Comparison of ENCODE assay signal across 25 cellular contexts in the genomic region with DNA sequence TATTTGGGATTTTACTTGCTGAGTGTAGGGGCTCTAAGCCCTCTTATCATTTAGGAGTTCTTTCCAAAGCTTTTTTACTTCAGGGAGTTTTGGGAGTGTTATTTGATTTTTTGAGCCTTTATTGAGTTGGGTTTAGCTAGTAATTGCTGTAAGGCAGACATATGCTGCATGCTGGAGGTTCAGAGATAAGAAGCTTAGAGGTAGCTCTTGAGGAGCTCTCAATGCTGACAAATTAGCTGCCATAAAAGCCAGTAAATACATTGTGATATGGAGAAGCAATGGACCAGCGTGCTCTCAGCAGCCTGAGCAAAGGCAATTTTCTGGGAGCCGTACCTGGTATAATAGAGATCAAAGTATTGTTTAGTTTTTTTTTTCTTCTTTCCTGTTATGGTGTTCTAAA. TPM values are rescaled to one million over a fixed set of nuclear protein-coding genes. Genes with fewer than 3 reads are reported as not detected.
DNase-seq lines count a peak whose midpoint lies in the region; TF ChIP-seq lines count a peak whose summit lies in the region.
"Had no signal": no experiment of that assay in that cellular context is flagged by ENCODE, and none has a peak within 500 bp of the region (broad histone marks: within the 10 kb centered on the region; RNA-seq: fewer than 3 reads in every experiment).

No MANE protein-coding gene starts in this region.

- H3K9me3 Mint-ChIP-seq in HFFc6 (no peaks in the 10 kb centered on the region), nephron progenitor cell (no peaks in the 10 kb centered on the region)
- H3K9me3 Mint-ChIP-seq: activated naive CD8-positive, alpha-beta T cell treated with anti-CD3 and anti-CD28 coated beads, Interleukin-2, amount 10 ng/mL, durations not matched to agents 7 days and 5 days; CD14-positive monocyte; natural killer cell; WTC11 had no signal

- no TSS peak for BruUV-seq in PC-9 (replicated peaks; lab: Mats Ljungman, UMichigan)

- intact Hi-C loops in PC-9 (cut with micrococcal nuclease; ENCODE audit: unreplicated experiment): loop anchor here (5.0 kb wide), 1 partner anchor 65 kb away; no protein-coding TSS in a partner anchor

- DNase-seq in HFFc6: no peak
- no peak for DNase-seq in PC-9
- DNase-seq in hepatocyte (ENCODE audit: low spot score): peak; percentile 26
- no peak for DNase-seq in activated CD4-positive, alpha-beta T cell treated with anti-CD3 and anti-CD28 coated beads, Interleukin-2, amount 50 U/mL, for 48 hours
- DNase-seq in nephron progenitor cell: no peak
- no peak for DNase-seq in inferior parietal cortex (ENCODE audit: extremely low spot score)
- no peak for DNase-seq in GM23248
- DNase-seq: activated CD4-positive, alpha-beta T cell treated with anti-CD3 and anti-CD28 coated beads, Interleukin-2, amount 50 U/mL, for 4 hours; activated CD8-positive, alpha-beta memory T cell treated with anti-CD3 and anti-CD28 coated beads, Interleukin-2, amount 50 U/mL, for 4 hours; activated naive CD8-positive, alpha-beta T cell treated with anti-CD3 and anti-CD28 coated beads, Interleukin-2, amount 10 ng/mL, durations not matched to agents 7 days and 5 days; heart left ventricle; midbrain; natural killer cell; NCI-H1092; NCI-H2081; NCI-H510A treated with DMSO at 0.1 percent for 48 hours; right lobe of liver; stomach; T-helper 9 cell; tibial artery had no signal

- H3K4me1 ChIP-seq in ACC112 (ENCODE audit: control insufficient read depth, insufficient read depth, low read length, unreplicated experiment) (peaks cover 69% of the 10 kb centered on the region), PC-9 (replicated peaks; ENCODE audit: insufficient read depth) (peaks cover 71% of the 10 kb centered on the region), hepatocyte (ENCODE audit: insufficient read depth) (no peaks in the 10 kb centered on the region), GM23248 (ENCODE audit: insufficient read depth) (peaks cover 38% of the 10 kb centered on the region)
- H3K4me1 ChIP-seq: parathyroid adenoma had no signal

- H3K79me2 ChIP-seq in ACC112 (ENCODE audit: control insufficient read depth, insufficient read depth, low read length, unreplicated experiment): peaks cover 87% of the 10 kb centered on the region
- peaks cover 91% of the 10 kb centered on the region for H3K79me2 ChIP-seq in PC-9 (ENCODE audit: low read depth)
- H3K79me2 ChIP-seq in hepatocyte: no peaks in the 10 kb centered on the region
- peaks cover 85% of the 10 kb centered on the region for H3K79me2 ChIP-seq in GM23248 (ENCODE audit: insufficient read depth)
- H3K79me2 ChIP-seq: parathyroid adenoma had no signal

- H3K4me2 ChIP-seq in PC-9: peak overlapping the region; percentile 67
- H3K4me2 ChIP-seq in hepatocyte: no peak overlapping the region
- H3K4me2 ChIP-seq in GM23248 (ENCODE audit: unreplicated experiment): no peak overlapping the region

- H3K27me3 Mint-ChIP-seq in HFFc6 (ENCODE audit: insufficient read depth) (no peaks in the 10 kb centered on the region; the same call in 1 of the 2 replicates), nephron progenitor cell (ENCODE audit: low read depth, poor library complexity) (peaks cover 32% of the 10 kb centered on the region)

- H3F3A ChIP-seq in PC-9 (ENCODE audit: insufficient read depth, low read depth) (peaks cover 34% of the 10 kb centered on the region), GM23248 (ENCODE audit: insufficient read depth) (peaks cover 8% of the 10 kb centered on the region)

- H3K36me3 ChIP-seq in ACC112 (ENCODE audit: insufficient read depth, low read length): 0 out of 2 replicates have a peak, but pooled peaks cover 5% of the 10 kb centered on the region
- H3K36me3 ChIP-seq in PC-9 (ENCODE audit: low read depth): peaks cover 43% of the 10 kb centered on the region
- H3K36me3 ChIP-seq in hepatocyte (replicated peaks; ENCODE audit: insufficient read depth, low read depth): no peaks in the 10 kb centered on the region
- H3K36me3 ChIP-seq in GM23248 (ENCODE audit: low read depth): no peaks in the 10 kb centered on the region
- H3K36me3 ChIP-seq: heart left ventricle, right lobe of liver, stomach, tibial artery had no signal

- POLR2A ChIA-PET in PC-9 (lab: Charles Lee; ENCODE audit: unreplicated experiment): interaction anchor here (0.6 kb wide), 1 partner anchor 10 kb away, joined by 3 read pairs; no protein-coding TSS in a partner anchor

- 0 out of 2 replicates have a peak, but pooled peaks cover 6% of the 10 kb centered on the region for H3K9me3 ChIP-seq in PC-9 (ENCODE audit: insufficient read depth, low read depth)
- H3K9me3 ChIP-seq in hepatocyte (ENCODE audit: low read depth): no peaks in the 10 kb centered on the region
- no peaks in the 10 kb centered on the region for H3K9me3 ChIP-seq in GM23248 (ENCODE audit: low read depth)
- H3K9me3 ChIP-seq: heart left ventricle, right lobe of liver, stomach, tibial artery had no signal

- CTCF ChIA-PET in PC-9 (lab: Charles Lee): interaction anchor here (0.5 kb wide), 1 partner anchor 12 kb away, joined by 9 read pairs; no protein-coding TSS in a partner anchor

- H3K4me3 Mint-ChIP-seq in HFFc6: no peak overlapping the region
- no peak overlapping the region for H3K4me3 Mint-ChIP-seq in nephron progenitor cell
- H3K4me3 Mint-ChIP-seq: activated naive CD8-positive, alpha-beta T cell treated with anti-CD3 and anti-CD28 coated beads, Interleukin-2, amount 10 ng/mL, durations not matched to agents 7 days and 5 days; CD14-positive monocyte; natural killer cell; WTC11 had no signal

- no peak for TF ChIP-seq CTCF in HFFc6 (IDR thresholded peaks at IDR 0.05)
- no peak for TF ChIP-seq CTCF in PC-9 (conservative IDR thresholded peaks at IDR 0.05)
- no peak for TF ChIP-seq CTCF in hepatocyte (IDR thresholded peaks at IDR 0.05; ENCODE audit: poor library complexity)
- TF ChIP-seq CTCF in nephron progenitor cell (IDR thresholded peaks at IDR 0.05): no peak

- H3K4me1 Mint-ChIP-seq in HFFc6 (ENCODE audit: low read depth) (peaks cover 80% of the 10 kb centered on the region), nephron progenitor cell (no peaks in the 10 kb centered on the region)
- H3K4me1 Mint-ChIP-seq: activated naive CD8-positive, alpha-beta T cell treated with anti-CD3 and anti-CD28 coated beads, Interleukin-2, amount 10 ng/mL, durations not matched to agents 7 days and 5 days; CD14-positive monocyte had no signal

- H3K27ac ChIP-seq in ACC112 (ENCODE audit: low read depth, low read length) (peak overlapping the region; percentile 93), PC-9 (peak overlapping the region; percentile 90), hepatocyte (no peak overlapping the region), GM23248 (no peak overlapping the region)
- H3K27ac ChIP-seq: heart left ventricle, HL-60, parathyroid adenoma, right lobe of liver had no signal

- H4K20me1 ChIP-seq in PC-9 (ENCODE audit: insufficient read depth) (no peaks in the 10 kb centered on the region), hepatocyte (ENCODE audit: insufficient read depth, poor library complexity, severe bottlenecking) (no peaks in the 10 kb centered on the region), GM23248 (ENCODE audit: insufficient read depth) (no peaks in the 10 kb centered on the region)

- 24% methylated on average over 2 of the region's 2 CpGs for WGBS in hepatocyte (ENCODE audit: low lambda C conversion rate, missing lambda C conversion rate)
- WGBS in GM23248 (ENCODE audit: low coverage in 1 of 2, low lambda C conversion rate in 2 of 2, missing lambda C conversion rate in 2 of 2), 2 experiments: 98% methylated on average over 2 of the region's 2 CpGs

- H3K27ac Mint-ChIP-seq in HFFc6: peak overlapping the region; percentile 24; the same call in 1 of the 2 replicates
- H3K27ac Mint-ChIP-seq in nephron progenitor cell: no peak overlapping the region
- H3K27ac Mint-ChIP-seq: activated naive CD8-positive, alpha-beta T cell treated with anti-CD3 and anti-CD28 coated beads, Interleukin-2, amount 10 ng/mL, durations not matched to agents 7 days and 5 days; CD14-positive monocyte; natural killer cell; WTC11 had no signal

- no peaks in the 10 kb centered on the region for H3K9me2 ChIP-seq in PC-9 (ENCODE audit: insufficient read depth)
- H3K9me2 ChIP-seq in hepatocyte (replicated peaks; ENCODE audit: insufficient read depth): no peaks in the 10 kb centered on the region
- H3K9me2 ChIP-seq in GM23248 (ENCODE audit: insufficient read depth): no peaks in the 10 kb centered on the region

- H3K36me3 Mint-ChIP-seq in HFFc6 (ENCODE audit: low read depth): peaks cover 10% of the 10 kb centered on the region
- H3K36me3 Mint-ChIP-seq in nephron progenitor cell (ENCODE audit: low read depth): no peaks in the 10 kb centered on the region
- H3K36me3 Mint-ChIP-seq: activated naive CD8-positive, alpha-beta T cell treated with anti-CD3 and anti-CD28 coated beads, Interleukin-2, amount 10 ng/mL, durations not matched to agents 7 days and 5 days; CD14-positive monocyte; natural killer cell; WTC11 had no signal

- H3K9ac ChIP-seq in GM23248: no peak overlapping the region
- H3K9ac ChIP-seq: parathyroid adenoma had no signal

- H3K4me3 ChIP-seq in ACC112 (ENCODE audit: low read depth, low read length) (no peak overlapping the region), PC-9 (0 out of 2 replicates have a peak overlapping the region, but pooled peaks have one; percentile 15), hepatocyte (no peak overlapping the region), GM23248 (no peak overlapping the region)
- H3K4me3 ChIP-seq: heart left ventricle, right lobe of liver, stomach, tibial artery had no signal

- in situ Hi-C loops in GM23248 (cut with MboI): no loop called here

- H2AFZ ChIP-seq in ACC112 (ENCODE audit: low read length, unreplicated experiment): no peak overlapping the region
- no peak overlapping the region for H2AFZ ChIP-seq in PC-9
- H2AFZ ChIP-seq in hepatocyte: no peak overlapping the region
- no peak overlapping the region for H2AFZ ChIP-seq in GM23248
- H2AFZ ChIP-seq: parathyroid adenoma had no signal

- H3K27me3 ChIP-seq in ACC112 (ENCODE audit: insufficient read depth, low read length): no peaks in the 10 kb centered on the region
- H3K27me3 ChIP-seq in PC-9 (ENCODE audit: insufficient read depth, low read depth): no peaks in the 10 kb centered on the region
- H3K27me3 ChIP-seq in hepatocyte: peaks cover 18% of the 10 kb centered on the region
- no peaks in the 10 kb centered on the region for H3K27me3 ChIP-seq in GM23248 (replicated peaks; ENCODE audit: insufficient read depth)
- H3K27me3 ChIP-seq: heart left ventricle, right lobe of liver, stomach, tibial artery had no signal

RNA-seq across cellular contexts. Expression of gene ARHGEF28, which starts 11.6 kb away (rescaled TPM):
- total RNA-seq in HFFc6 (2021; fragmentation: NEBNext Ultra II Directional; extraction: Animal tissue kit (Norgen Biotek cat#: 25700)): 10 to 100 TPM in 1 of 6 experiments, 1 to 10 TPM in 5; 7.5 to 13.6 (median 8.5) TPM
- total RNA-seq in PC-9 (2021) (62.5 and 77.5 TPM in 2 replicates), hepatocyte (7.6 and 11.2 TPM in 2 replicates)
- polyA plus RNA-seq in hepatocyte (3.1 and 3.5 TPM in 2 replicates), GM23248 (2016; fragmentation: Nextera tagmentation; extraction: Ambion mirVana) (4.6 and 5.0 TPM in 2 replicates)
- 8.9 and 9.6 TPM in 2 replicates for total RNA-seq in GM23248 (2014; rRNA removed; shearing (Covaris generic))
- polyA plus RNA-seq: CD14-positive monocyte had no signal

Comparison
In these comparisons a context has a peak if more than half of its experiments do, and no peak if none do; other contexts are left out.
1. H3K27ac ChIP-seq: peak in ACC112 (single experiment) and PC-9 (single experiment); none in hepatocyte (single experiment) and GM23248 (single experiment).